8 cellular contexts compared by ENCODE assay signal in genomic region chr2:121099329-121100318, GRCh38.
A peak's percentile ranks its signal among the peaks of the same experiment; 100 is the strongest.
DNase-seq lines count a peak whose midpoint lies in the region; TF ChIP-seq lines count a peak whose summit lies in the region.

No MANE protein-coding gene starts in this region.

- no peaks in the 10 kb centered on the region for H3K9me3 Mint-ChIP-seq in activated T-helper 2 cell treated with anti-CD3 and anti-CD28 coated beads, Interferon-gamma antibody, Interleukin-2, Interleukin-4, amounts not matched to agents 10 μg/mL and 5 μg/mL and 100 μg/mL, durations not matched to agents 14 hours and 24 hours and 36 hours

- no peaks in the 10 kb centered on the region for H3K27me3 Mint-ChIP-seq in activated T-helper 2 cell treated with anti-CD3 and anti-CD28 coated beads, Interferon-gamma antibody, Interleukin-2, Interleukin-4, amounts not matched to agents 10 μg/mL and 5 μg/mL and 100 μg/mL, durations not matched to agents 14 hours and 24 hours and 36 hours (ENCODE audit: low read depth)

- intact Hi-C loops in activated T-helper 2 cell treated with anti-CD3 and anti-CD28 coated beads, Interferon-gamma antibody, Interleukin-2, Interleukin-4, amounts not matched to agents 10 μg/mL and 5 μg/mL and 100 μg/mL, durations not matched to agents 14 hours and 24 hours and 36 hours (cut with micrococcal nuclease), result no loop called here

- no peak overlapping the region for H3K4me3 Mint-ChIP-seq in activated T-helper 2 cell treated with anti-CD3 and anti-CD28 coated beads, Interferon-gamma antibody, Interleukin-2, Interleukin-4, amounts not matched to agents 10 μg/mL and 5 μg/mL and 100 μg/mL, durations not matched to agents 14 hours and 24 hours and 36 hours (ENCODE audit: low read depth)

- H3K27ac Mint-ChIP-seq in activated T-helper 2 cell treated with anti-CD3 and anti-CD28 coated beads, Interferon-gamma antibody, Interleukin-2, Interleukin-4, amounts not matched to agents 10 μg/mL and 5 μg/mL and 100 μg/mL, durations not matched to agents 14 hours and 24 hours and 36 hours, result no peak overlapping the region

- TF ChIP-seq CTCF in fibroblast of pulmonary artery (IDR thresholded peaks at IDR 0.05; ENCODE audit: low read length, missing control alignments) (peak; percentile 40), retinal pigment epithelial cell (conservative IDR thresholded peaks at IDR 0.05; ENCODE audit: low read depth, low read length) (peak; percentile 63)

- H3K36me3 Mint-ChIP-seq in activated T-helper 2 cell treated with anti-CD3 and anti-CD28 coated beads, Interferon-gamma antibody, Interleukin-2, Interleukin-4, amounts not matched to agents 10 μg/mL and 5 μg/mL and 100 μg/mL, durations not matched to agents 14 hours and 24 hours and 36 hours (ENCODE audit: low read depth), result no peaks in the 10 kb centered on the region

- H3K4me3 ChIP-seq in fibroblast of pulmonary artery (replicated peaks; ENCODE audit: low read depth, low read length) (no peak overlapping the region), retinal pigment epithelial cell (ENCODE audit: low read length) (no peak overlapping the region)

- H3K4me1 Mint-ChIP-seq in activated T-helper 2 cell treated with anti-CD3 and anti-CD28 coated beads, Interferon-gamma antibody, Interleukin-2, Interleukin-4, amounts not matched to agents 10 μg/mL and 5 μg/mL and 100 μg/mL, durations not matched to agents 14 hours and 24 hours and 36 hours (ENCODE audit: low read depth), result no peaks in the 10 kb centered on the region

- DNase-seq in DMS 273 (lab: John Stamatoyannopoulos, UW; ENCODE audit: unreplicated experiment) (peak; percentile 72), DMS 273 treated with DMSO at 0.1 percent for 48 hours (lab: John Stamatoyannopoulos, UW) (no peak), NCI-H526 treated with DMSO at 0.1 percent for 48 hours (lab: John Stamatoyannopoulos, UW) (peak; percentile 66), fibroblast of pulmonary artery (ENCODE audit: low read depth) (no peak), retinal pigment epithelial cell (ENCODE audit: low read depth) (no peak), T-helper 1 cell (no peak), OCI-M2 (lab: John Stamatoyannopoulos, UW; ENCODE audit: unreplicated experiment) (no peak)
- DNase-seq in activated T-helper 2 cell treated with anti-CD3 and anti-CD28 coated beads, Interferon-gamma antibody, Interleukin-2, Interleukin-4, amounts not matched to agents 10 μg/mL and 5 μg/mL and 100 μg/mL, durations not matched to agents 14 hours and 24 hours and 36 hours (ENCODE audit: low spot score), result no peak

Comparison
In these comparisons a context has a peak if more than half of its experiments do, and no peak if none do; other contexts are left out.
1. DNase-seq: peak in DMS 273 (single experiment) and NCI-H526 treated with DMSO at 0.1 percent for 48 hours (single experiment); none in DMS 273 treated with DMSO at 0.1 percent for 48 hours (single experiment), fibroblast of pulmonary artery (single experiment), retinal pigment epithelial cell (single experiment), T-helper 1 cell (0 of 5), OCI-M2 (single experiment) and activated T-helper 2 cell treated with anti-CD3 and anti-CD28 coated beads, Interferon-gamma antibody, Interleukin-2, Interleukin-4, amounts not matched to agents 10 μg/mL and 5 μg/mL and 100 μg/mL, durations not matched to agents 14 hours and 24 hours and 36 hours (single experiment).